Comparison of ENCODE assay signal across 8 cellular contexts in the genomic region with DNA sequence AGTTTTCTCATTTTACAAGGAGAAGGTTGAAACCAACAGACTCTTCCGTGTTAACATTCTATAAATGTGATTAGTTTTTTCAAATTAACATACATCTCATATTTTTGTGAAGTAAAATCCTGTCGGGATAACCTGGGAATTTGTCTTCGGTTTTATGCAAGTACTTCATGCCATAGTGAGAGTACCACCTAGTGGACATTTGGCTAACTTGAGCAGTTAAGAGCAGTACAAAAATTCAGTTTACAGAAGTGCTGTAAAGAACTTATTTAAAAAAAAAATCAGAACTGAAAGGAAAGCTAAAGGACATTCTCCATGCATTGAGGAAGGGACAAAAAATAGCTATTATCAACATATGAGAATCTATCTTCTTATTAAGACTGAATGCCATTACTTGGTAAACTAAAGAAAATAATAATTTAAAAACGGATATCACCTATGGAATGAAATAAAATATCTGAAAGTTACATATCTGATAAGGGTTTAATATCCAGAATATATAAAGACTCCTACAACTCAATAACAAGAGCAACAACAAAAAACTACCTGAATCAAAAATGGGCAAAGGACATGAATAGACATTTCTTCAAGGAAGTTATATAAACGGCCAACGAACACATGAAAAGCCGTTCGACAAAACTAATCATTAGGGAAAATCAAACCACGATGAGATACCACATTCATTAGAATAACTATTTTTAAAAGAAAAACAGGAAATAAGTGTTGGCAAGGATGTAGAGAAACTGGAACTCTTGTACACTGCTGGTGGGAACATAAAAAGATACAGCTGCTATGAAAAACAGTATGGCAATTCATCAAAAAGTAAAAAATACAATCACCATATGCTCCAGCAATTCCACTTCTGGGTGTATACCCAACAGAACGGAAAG.
A peak's percentile ranks its signal among the peaks of the same experiment; 100 is the strongest.
DNase-seq lines count a peak whose midpoint lies in the region; ATAC-seq and TF ChIP-seq lines count a peak whose summit lies in the region.

No MANE protein-coding gene starts in this region.

- no peak overlapping the region for H3K9ac ChIP-seq in colonic mucosa (ENCODE audit: low read depth in 2 of 2, low read length in 2 of 2)

- intact Hi-C loops in colonic mucosa (cut with DNase I) = no loop called here
- intact Hi-C loops in right cardiac atrium (cut with DNase I) = no loop called here

- peaks cover 15% of the 10 kb centered on the region for H3K9me3 Mint-ChIP-seq in progenitor cell of endocrine pancreas (ENCODE audit: low read depth)

- H3K36me3 Mint-ChIP-seq in progenitor cell of endocrine pancreas (ENCODE audit: insufficient read depth) = peaks cover 19% of the 10 kb centered on the region

- H3K4me1 ChIP-seq in colonic mucosa (no peaks in the 10 kb centered on the region), right cardiac atrium (ENCODE audit: control insufficient read depth, insufficient read depth, low read length) (no peaks in the 10 kb centered on the region)

- TF ChIP-seq CTCF in GM10266 (IDR thresholded peaks at IDR 0.05; ENCODE audit: control insufficient read depth, insufficient read depth, low read depth, missing control alignments) (peak; percentile 41), colonic mucosa (IDR thresholded peaks at IDR 0.05) (peak; percentile 43), progenitor cell of endocrine pancreas (IDR thresholded peaks at IDR 0.05; ENCODE audit: unreplicated experiment) (peak; percentile 43)

- no peak for DNase-seq in GM10266 (ENCODE audit: extremely low spot score)
- DNase-seq in NCI-H460 (ENCODE audit: extremely low read depth, low read depth) = peak; percentile 19
- no peak for DNase-seq in colonic mucosa
- DNase-seq in progenitor cell of endocrine pancreas (ENCODE audit: low spot score, unreplicated experiment) = no peak
- DNase-seq in activated CD8-positive, alpha-beta memory T cell treated with anti-CD3 and anti-CD28 coated beads, Interleukin-2, amount 50 U/mL, for 4 hours = no peak
- no peak for DNase-seq in effector CD4-positive, alpha-beta T cell
- DNase-seq in right cardiac atrium = no peak

- ATAC-seq in HG03039 (IDR thresholded peaks at IDR 0.05; ENCODE audit: unreplicated experiment) (no peak), right cardiac atrium (no peak)

- H3K4me3 Mint-ChIP-seq in progenitor cell of endocrine pancreas (ENCODE audit: low read depth) = no peak overlapping the region

- H3K36me3 ChIP-seq in colonic mucosa = no peaks in the 10 kb centered on the region

- no peaks in the 10 kb centered on the region for H3K27me3 Mint-ChIP-seq in progenitor cell of endocrine pancreas

- 69% methylated on average over 10 of the region's 10 CpGs for WGBS in right cardiac atrium

- peak overlapping the region; percentile 31 for H3K27ac Mint-ChIP-seq in progenitor cell of endocrine pancreas

- no peak overlapping the region for H3K4me3 ChIP-seq in colonic mucosa
- no peak overlapping the region for H3K4me3 ChIP-seq in right cardiac atrium (ENCODE audit: low read length)

- H3K27ac ChIP-seq in colonic mucosa = no peak overlapping the region
- H3K27ac ChIP-seq in right cardiac atrium (ENCODE audit: low read length) = no peak overlapping the region

- no peaks in the 10 kb centered on the region for H3K9me3 ChIP-seq in colonic mucosa
- H3K9me3 ChIP-seq in right cardiac atrium (ENCODE audit: control insufficient read depth, low read length) = no peaks in the 10 kb centered on the region

- H3K27me3 ChIP-seq in colonic mucosa (no peaks in the 10 kb centered on the region), right cardiac atrium (ENCODE audit: control insufficient read depth, insufficient read depth) (no peaks in the 10 kb centered on the region)

- H3K4me1 Mint-ChIP-seq in progenitor cell of endocrine pancreas (ENCODE audit: low read depth) = peaks cover 9% of the 10 kb centered on the region
